In genomic region chr2:200964498-200964897, GRCh38 we compare ENCODE assay signal across 9 cellular contexts. TPM values are rescaled to one million over a fixed set of nuclear protein-coding genes. Genes with fewer than 3 reads are reported as not detected.
DNase-seq lines count a peak whose midpoint lies in the region; ATAC-seq and TF ChIP-seq lines count a peak whose summit lies in the region.
"Had no signal": no experiment of that assay in that cellular context is flagged by ENCODE, and none has a peak within 500 bp of the region (broad histone marks: within the 10 kb centered on the region; RNA-seq: fewer than 3 reads in every experiment).

No MANE protein-coding gene starts in this region.

- H3K27me3 ChIP-seq in left ventricle myocardium inferior (ENCODE audit: low read depth), result no peaks in the 10 kb centered on the region
- H3K27me3 ChIP-seq in adipocyte (replicated peaks; ENCODE audit: control insufficient read depth, insufficient read depth, low read length), result no peaks in the 10 kb centered on the region
- H3K27me3 ChIP-seq in uterus, result no peaks in the 10 kb centered on the region

- ATAC-seq in left ventricle myocardium superior (no peak), memory B cell (ENCODE audit: low read depth) (no peak)

- H3K27me3 Mint-ChIP-seq in memory B cell, result no peaks in the 10 kb centered on the region

- peak overlapping the region; percentile 89 for H3K9ac ChIP-seq in adipocyte (ENCODE audit: low read length)

- H3K36me3 Mint-ChIP-seq in memory B cell, result no peaks in the 10 kb centered on the region

- intact Hi-C loops in left ventricle myocardium inferior (cut with micrococcal nuclease) (no loop called here), left ventricle myocardium superior (cut with micrococcal nuclease) (no loop called here), uterus (cut with DNase I; ENCODE audit: low total_unique reads) (no loop called here)

- H3K27ac Mint-ChIP-seq in memory B cell, result peak overlapping the region; percentile 95

- no peak for TF ChIP-seq POLR2A in uterus (IDR thresholded peaks at IDR 0.05)

- H3K9me3 Mint-ChIP-seq in memory B cell, result no peaks in the 10 kb centered on the region

- peak overlapping the region; percentile 96 for H3K4me3 Mint-ChIP-seq in memory B cell

- TF ChIP-seq CTCF in left ventricle myocardium inferior (IDR thresholded peaks at IDR 0.05; ENCODE audit: borderline replicate concordance) (no peak), uterus (IDR thresholded peaks at IDR 0.05) (no peak)

- peaks cover 72% of the 10 kb centered on the region for H3K4me1 ChIP-seq in left ventricle myocardium inferior
- peaks cover 52% of the 10 kb centered on the region for H3K4me1 ChIP-seq in adipocyte (ENCODE audit: control insufficient read depth, insufficient read depth, low read length)
- peaks cover 11 to 15% of the 10 kb centered on the region in 2 donors for H3K4me1 ChIP-seq in uterus

- no peaks in the 10 kb centered on the region for H3K36me3 ChIP-seq in left ventricle myocardium inferior
- H3K36me3 ChIP-seq in adipocyte (ENCODE audit: control insufficient read depth, insufficient read depth, low read length, severe bottlenecking), result no peaks in the 10 kb centered on the region
- no peaks in the 10 kb centered on the region for H3K36me3 ChIP-seq in uterus

- DNase-seq in left ventricle myocardium inferior (no peak), left ventricle myocardium superior (no peak), adipocyte (ENCODE audit: low read depth) (no peak), memory B cell (ENCODE audit: low spot score in 2 of 2) (no peak), uterus (no peak), activated gamma-delta T cell treated with Interleukin-2 at 50 U/mL for 16 hours (no peak), cortex of kidney (lab: John Stamatoyannopoulos, UW) (no peak)
- DNase-seq in activated CD8-positive, alpha-beta memory T cell treated with anti-CD3 and anti-CD28 coated beads, Interleukin-2, amount 50 U/mL, for 48 hours, result no peak
- DNase-seq: activated CD4-positive, CD25-positive, alpha-beta regulatory T cell had no signal

- H3K9me3 ChIP-seq in left ventricle myocardium inferior (replicated peaks), result no peaks in the 10 kb centered on the region
- H3K9me3 ChIP-seq in adipocyte (ENCODE audit: control insufficient read depth, low read length), result no peaks in the 10 kb centered on the region
- no peaks in the 10 kb centered on the region for H3K9me3 ChIP-seq in uterus

- H3K4me3 ChIP-seq in left ventricle myocardium inferior, result peak overlapping the region; percentile 89
- H3K4me3 ChIP-seq in adipocyte (ENCODE audit: low read length), result peak overlapping the region; percentile 89
- H3K4me3 ChIP-seq in uterus, result peak overlapping the region; percentile 80 to 95

- H3K27ac ChIP-seq in left ventricle myocardium inferior (replicated peaks) (no peak overlapping the region), uterus (no peak overlapping the region)

- peaks cover 41% of the 10 kb centered on the region for H3K4me1 Mint-ChIP-seq in memory B cell

RNA-seq across cellular contexts. Expression of gene ORC2, which starts 1.0 kb away (rescaled TPM):
- total RNA-seq in left ventricle myocardium inferior (24.5 TPM), left ventricle myocardium superior (26.1 TPM), uterus (10 to 100 TPM in 3 of 4 donors, 1 to 10 TPM in 1; 3.5 to 53.3 (median 22.6) TPM)
